Comparison of ENCODE assay signal across 1 cellular context in the genomic region with DNA sequence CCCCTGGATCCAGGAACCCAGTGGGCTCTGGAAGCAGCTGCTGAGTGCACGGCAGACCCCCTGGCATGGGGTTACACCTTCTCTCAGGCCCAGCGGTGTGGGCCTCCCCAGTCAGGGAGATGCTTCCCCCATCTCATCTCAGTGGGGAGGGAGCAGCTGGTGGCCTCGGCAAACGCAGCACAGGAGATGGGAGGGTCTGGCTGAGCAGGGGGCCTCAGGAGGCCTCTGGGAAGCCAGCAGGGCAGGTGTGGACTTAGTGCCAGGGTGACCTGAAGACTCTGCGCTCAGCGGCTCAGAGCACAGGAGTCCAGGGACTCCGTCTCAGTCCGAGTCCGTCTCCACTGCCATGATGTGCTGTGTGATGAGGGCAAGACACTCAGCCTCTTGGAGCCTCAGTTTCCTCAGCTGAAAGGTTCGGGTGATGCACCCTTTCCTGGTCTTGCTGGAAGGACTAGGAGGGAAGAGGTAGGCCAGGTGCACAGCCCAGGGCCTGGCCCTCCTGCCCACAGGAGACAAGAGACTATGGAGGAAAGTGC.
TF ChIP-seq lines count a peak whose summit lies in the region.

No MANE protein-coding gene starts in this region.

TF ChIP-seq in IMR-90, 13 proteins besides CTCF, POLR2A, EP300 and RAD21 (continued from another document):
- no peak for TF ChIP-seq RFX5 (IDR thresholded peaks at IDR 0.05; ENCODE audit: low read depth, low read length)
- TF ChIP-seq CEBPB (IDR thresholded peaks at IDR 0.05; ENCODE audit: low read depth, low read length) = no peak
